In genomic region chr6:109237986-109238329, GRCh38 we compare ENCODE assay signal across 20 cellular contexts.
"Had no signal": no experiment of that assay in that cellular context is flagged by ENCODE, and none has a peak within 500 bp of the region (broad histone marks: within the 10 kb centered on the region; RNA-seq: fewer than 3 reads in every experiment).

No MANE protein-coding gene starts in this region.

- ATAC-seq: foreskin keratinocyte, left ventricle myocardium superior, right cardiac atrium had no signal

- H3K9me3 Mint-ChIP-seq: activated naive CD4-positive, alpha-beta T cell treated with anti-CD3 and anti-CD28 coated beads, Interleukin-2, amount 50 U/mL, for 24 hours; nephron progenitor cell; stimulated activated naive CD8-positive, alpha-beta T cell treated with anti-CD3 and anti-CD28 coated beads, Interleukin-15, Interleukin-2, amounts not matched to agents 100 ng/mL and 50 ng/mL, for 24 hours had no signal

- H3K79me2 ChIP-seq: parathyroid adenoma had no signal

- H3K36me3 Mint-ChIP-seq: activated naive CD4-positive, alpha-beta T cell treated with anti-CD3 and anti-CD28 coated beads, Interleukin-2, amount 50 U/mL, for 24 hours had no signal

- H2AFZ ChIP-seq: parathyroid adenoma had no signal

- H3K27me3 ChIP-seq: foreskin keratinocyte, tibial artery had no signal

- H3K27ac ChIP-seq: foreskin keratinocyte, parathyroid adenoma, WERI-Rb-1 had no signal

- DNase-seq: activated CD4-positive, alpha-beta T cell treated with anti-CD3 and anti-CD28 coated beads, Interleukin-2, amount 50 U/mL, for 48 hours; activated CD4-positive, CD25-positive, alpha-beta regulatory T cell treated with anti-CD3 and anti-CD28 coated beads, Interleukin-2, amount 50 U/mL, for 72 hours; activated gamma-delta T cell; central memory CD4-positive, alpha-beta T cell; effector memory CD4-positive, alpha-beta T cell; foreskin keratinocyte; hippocampal formation; left ventricle myocardium superior; nephron progenitor cell; nucleus accumbens; right cardiac atrium; stimulated activated CD4-positive, alpha-beta T cell treated with anti-CD3 and anti-CD28 coated beads, Interleukin-1b, Interleukin-23, amount 100 ng/mL, for 48 hours; tibial artery; WERI-Rb-1 had no signal

- H3K27ac Mint-ChIP-seq: activated naive CD4-positive, alpha-beta T cell treated with anti-CD3 and anti-CD28 coated beads, Interleukin-2, amount 50 U/mL, for 24 hours had no signal

- H3K4me3 ChIP-seq: tibial artery had no signal

- FAIRE-seq: astrocyte, TTC549, urothelium cell line had no signal

- H3K4me1 ChIP-seq: foreskin keratinocyte, parathyroid adenoma had no signal

- H3K27me3 Mint-ChIP-seq: stimulated activated naive CD8-positive, alpha-beta T cell treated with anti-CD3 and anti-CD28 coated beads, Interleukin-15, Interleukin-2, amounts not matched to agents 100 ng/mL and 50 ng/mL, for 24 hours had no signal

- H3K9ac ChIP-seq: parathyroid adenoma had no signal

- H3K36me3 ChIP-seq: tibial artery, WERI-Rb-1 had no signal

- H3K9me3 ChIP-seq: tibial artery had no signal

- H3K4me3 Mint-ChIP-seq: activated naive CD4-positive, alpha-beta T cell treated with anti-CD3 and anti-CD28 coated beads, Interleukin-2, amount 50 U/mL, for 24 hours; nephron progenitor cell had no signal
